Comparison of ENCODE assay signal across 1 cellular context in genomic region chr16:28210979-28211505, GRCh38.
TF ChIP-seq lines count a peak whose summit lies in the region.

No MANE protein-coding gene starts in this region.

TF ChIP-seq in K562, 482 proteins besides CTCF, POLR2A, EP300 and RAD21 (continues in another document):
- TF ChIP-seq REST (CRISPR knock-in tag; IDR thresholded peaks at IDR 0.05; ENCODE audit: low read depth) = no peak
- TF ChIP-seq ZNF766 (CRISPR knock-in tag; conservative IDR thresholded peaks at IDR 0.05) = no peak
- TF ChIP-seq ETV1 (tag; conservative IDR thresholded peaks at IDR 0.05; ENCODE audit: low read depth) = peak; percentile 53
- TF ChIP-seq NR2C2 (CRISPR knock-in tag; IDR thresholded peaks at IDR 0.05) = 0 out of 2 replicates have a peak, but pooled peaks have one; percentile 63
- TF ChIP-seq NR2C2 (tag; IDR thresholded peaks at IDR 0.05) = no peak
- TF ChIP-seq KDM5B (IDR thresholded peaks at IDR 0.05; ENCODE audit: insufficient replicate concordance, low read depth, low read length) = peak; percentile 56
- no peak for TF ChIP-seq ZNF76 (CRISPR knock-in tag; IDR thresholded peaks at IDR 0.05; ENCODE audit: borderline replicate concordance)
- peak; percentile 28 for TF ChIP-seq POLR2B (IDR thresholded peaks at IDR 0.05; ENCODE audit: low read depth, partially characterized antibody)
- peak; percentile 94 for TF ChIP-seq MAX (CRISPR knock-in tag; IDR thresholded peaks at IDR 0.05)
- no peak for TF ChIP-seq NFIC (IDR thresholded peaks at IDR 0.05)
- TF ChIP-seq SETDB1 (IDR thresholded peaks at IDR 0.05; ENCODE audit: low read length) = no peak
- peak; percentile 47; the same call in 1 of the 2 replicates for TF ChIP-seq THAP12 (CRISPR knock-in tag; IDR thresholded peaks at IDR 0.05)
- TF ChIP-seq E2F4 (CRISPR knock-in tag; IDR thresholded peaks at IDR 0.05; ENCODE audit: low read depth) = no peak
- peak; percentile 85 to 95 for TF ChIP-seq MNT (conservative IDR thresholded peaks at IDR 0.05)
- TF ChIP-seq TBP (optimal IDR thresholded peaks at IDR 0.05; ENCODE audit: low read depth, low read length) = peak; percentile 40
- TF ChIP-seq MXD1 (CRISPR knock-in tag; IDR thresholded peaks at IDR 0.05; ENCODE audit: borderline replicate concordance, poor library complexity, severe bottlenecking) = peak; percentile 42
- peak; percentile 89 for TF ChIP-seq EP400 (IDR thresholded peaks at IDR 0.05)
- peak; percentile 40 for TF ChIP-seq ATF3 (IDR thresholded peaks at IDR 0.05)
- TF ChIP-seq ATF3 (CRISPR knock-in tag; conservative IDR thresholded peaks at IDR 0.05) = no peak
- TF ChIP-seq L3MBTL2 (IDR thresholded peaks at IDR 0.05) = peak; percentile 46
- TF ChIP-seq NRF1 (conservative IDR thresholded peaks at IDR 0.05 in 1 of 2, IDR thresholded peaks at IDR 0.05 in 1 of 2) = peak; percentile 79 to 83
- peak; percentile 29; the same call in 1 of the 2 replicates for TF ChIP-seq ZNF609 (CRISPR knock-in tag; IDR thresholded peaks at IDR 0.05; ENCODE audit: borderline replicate concordance)
- TF ChIP-seq PHF20 (IDR thresholded peaks at IDR 0.05; ENCODE audit: partially characterized antibody) = peak; percentile 20
- TF ChIP-seq TAF9B (IDR thresholded peaks at IDR 0.05; ENCODE audit: partially characterized antibody) = peak; percentile 37
- peak; percentile 73 for TF ChIP-seq POLR2G (IDR thresholded peaks at IDR 0.05; ENCODE audit: low read depth, low read length)
- TF ChIP-seq HNRNPH1 (optimal IDR thresholded peaks at IDR 0.05; ENCODE audit: low read depth, low read length) = no peak
- TF ChIP-seq TEAD4 (IDR thresholded peaks at IDR 0.05; ENCODE audit: low read length) = no peak
- TF ChIP-seq TEAD4 (CRISPR knock-in tag; IDR thresholded peaks at IDR 0.05; ENCODE audit: borderline replicate concordance) = no peak
- peak; percentile 36; the same call in 1 of the 2 replicates for TF ChIP-seq USF1 (CRISPR knock-in tag; IDR thresholded peaks at IDR 0.05)
- TF ChIP-seq UBTF (IDR thresholded peaks at IDR 0.05; ENCODE audit: borderline replicate concordance in 1 of 2, low read depth in 2 of 2, low read length in 2 of 2) = 0 out of 4 replicates have a peak, but pooled peaks of 1 of the 2 experiments have one; percentile 41
- 0 out of 2 replicates have a peak, but pooled peaks have one; percentile 31 for TF ChIP-seq POLR2AphosphoS5 (IDR thresholded peaks at IDR 0.05; ENCODE audit: control insufficient read depth, insufficient read depth, low read depth, low read length)
- TF ChIP-seq SAP30 (IDR thresholded peaks at IDR 0.05; ENCODE audit: borderline replicate concordance, insufficient read depth, low read depth, low read length, poor library complexity, severe bottlenecking) = peak; percentile 66
- TF ChIP-seq JUND (IDR thresholded peaks at IDR 0.05; ENCODE audit: borderline replicate concordance, low read depth, low read length) = peak; percentile 9; the same call in 1 of the 2 replicates
- TF ChIP-seq JUND (tag; IDR thresholded peaks at IDR 0.05; ENCODE audit: borderline replicate concordance, low read depth, low read length) = 0 out of 3 replicates have a peak, but pooled peaks have one; percentile 24
- TF ChIP-seq PHF8 (IDR thresholded peaks at IDR 0.05; ENCODE audit: borderline replicate concordance, low read length) = peak; percentile 50; the same call in 1 of the 2 replicates
- TF ChIP-seq PRPF4 (IDR thresholded peaks at IDR 0.05; ENCODE audit: insufficient read depth, low read depth, low read length, poor library complexity, severe bottlenecking) = peak; percentile 47
- TF ChIP-seq RFX5 (IDR thresholded peaks at IDR 0.05; ENCODE audit: low read depth, low read length) = no peak
- TF ChIP-seq TAF1 (IDR thresholded peaks at IDR 0.05; ENCODE audit: control insufficient read depth, extremely low read depth, insufficient read depth, low read length, severe bottlenecking) = peak; percentile 43
- peak; percentile 27; the same call in 1 of the 2 replicates for TF ChIP-seq HCFC1 (IDR thresholded peaks at IDR 0.05; ENCODE audit: low read depth, low read length)
- TF ChIP-seq BHLHE40 (IDR thresholded peaks at IDR 0.05; ENCODE audit: low read length) = peak; percentile 89
- TF ChIP-seq SRSF3 (IDR thresholded peaks at IDR 0.05; ENCODE audit: insufficient read depth, low read length) = 0 out of 2 replicates have a peak, but pooled peaks have one; percentile 59
- peak in 1 of 2 experiments; percentile 63; a peak in 1 of 4 replicates for TF ChIP-seq FOXA3 (CRISPR knock-in tag; conservative IDR thresholded peaks at IDR 0.05 in 1 of 2, IDR thresholded peaks at IDR 0.05 in 1 of 2)
